Comparison of ENCODE assay signal across 1 cellular context in genomic region chr20:38159949-38160756, GRCh38.
TF ChIP-seq lines count a peak whose summit lies in the region.

No MANE protein-coding gene starts in this region.

TF ChIP-seq in K562, 482 proteins besides CTCF, POLR2A, EP300 and RAD21 (continued from another document and continues in another):
- TF ChIP-seq ATF4 (CRISPR knock-in tag; IDR thresholded peaks at IDR 0.05) (peak; percentile 66; the same call in 1 of the 2 replicates), C11orf30 (IDR thresholded peaks at IDR 0.05; ENCODE audit: low read depth) (no peak), ZNF592 (IDR thresholded peaks at IDR 0.05) (peak; percentile 87), ZNF444 (CRISPR knock-in tag; IDR thresholded peaks at IDR 0.05) (no peak), BCL6 (CRISPR knock-in tag; IDR thresholded peaks at IDR 0.05) (no peak), OTX1 (CRISPR knock-in tag; IDR thresholded peaks at IDR 0.05) (no peak), CBX1 (IDR thresholded peaks at IDR 0.05; ENCODE audit: low read depth) (peak; percentile 88; the same call in 1 of the 2 replicates), RBM34 (IDR thresholded peaks at IDR 0.05; ENCODE audit: borderline replicate concordance, insufficient read depth, low read length) (no peak), ZC3H8 (IDR thresholded peaks at IDR 0.05) (no peak), GTF2F1 (IDR thresholded peaks at IDR 0.05; ENCODE audit: low read depth, low read length) (no peak), SIN3B (IDR thresholded peaks at IDR 0.05; ENCODE audit: low read depth) (no peak), MECOM (CRISPR knock-in tag; IDR thresholded peaks at IDR 0.05) (peak; percentile 85), PTBP1 (IDR thresholded peaks at IDR 0.05; ENCODE audit: low read depth, low read length) (peak; percentile 99), DDX20 (tag; IDR thresholded peaks at IDR 0.05; ENCODE audit: low read depth) (no peak), NFE2 (IDR thresholded peaks at IDR 0.05; ENCODE audit: low read depth) (no peak), MYC (IDR thresholded peaks at IDR 0.05; ENCODE audit: low read depth, low read length) (no peak; the same call in 1 of the 2 replicates), MYC (CRISPR knock-in tag; IDR thresholded peaks at IDR 0.05; ENCODE audit: borderline replicate concordance, low read depth) (no peak), ATF1 (CRISPR knock-in tag; IDR thresholded peaks at IDR 0.05) (no peak), ATF1 (tag; IDR thresholded peaks at IDR 0.05) (peak; percentile 60), ADNP (tag; IDR thresholded peaks at IDR 0.05) (peak; percentile 85), FOXP4 (CRISPR knock-in tag; IDR thresholded peaks at IDR 0.05; ENCODE audit: borderline replicate concordance) (no peak), STAT5B (CRISPR knock-in tag; IDR thresholded peaks at IDR 0.05) (no peak), E2F8 (IDR thresholded peaks at IDR 0.05; ENCODE audit: low read depth, partially characterized antibody) (no peak), NCOA2 (IDR thresholded peaks at IDR 0.05; ENCODE audit: partially characterized antibody in 2 of 2) (no peak), E2F1 (CRISPR knock-in tag; IDR thresholded peaks at IDR 0.05) (no peak), PBX2 (CRISPR knock-in tag; IDR thresholded peaks at IDR 0.05; ENCODE audit: low read depth) (no peak), PBX2 (tag; conservative IDR thresholded peaks at IDR 0.05; ENCODE audit: low read depth) (no peak), SIN3A (IDR thresholded peaks at IDR 0.05; ENCODE audit: borderline replicate concordance in 2 of 2, control insufficient read depth in 1 of 2, low read depth in 2 of 2, low read length in 2 of 2) (0 out of 4 replicates have a peak, but pooled peaks of 1 of the 2 experiments have one; percentile 46), IRF9 (tag; IDR thresholded peaks at IDR 0.05) (0 out of 2 replicates have a peak, but pooled peaks have one; percentile 55), ZNF165 (CRISPR knock-in tag; IDR thresholded peaks at IDR 0.05; ENCODE audit: borderline replicate concordance) (no peak), GMEB1 (CRISPR knock-in tag; IDR thresholded peaks at IDR 0.05) (peak; percentile 17; the same call in 1 of the 2 replicates), ZBTB34 (CRISPR knock-in tag; IDR thresholded peaks at IDR 0.05) (no peak), RNF2 (IDR thresholded peaks at IDR 0.05) (peak; percentile 58; the same call in 1 of the 2 replicates), ZNF347 (CRISPR knock-in tag; IDR thresholded peaks at IDR 0.05; ENCODE audit: low read depth) (no peak), LEF1 (IDR thresholded peaks at IDR 0.05) (peak; percentile 90), ZNF232 (CRISPR knock-in tag; IDR thresholded peaks at IDR 0.05) (no peak), COPS2 (conservative IDR thresholded peaks at IDR 0.05) (no peak), CBFA2T2 (conservative IDR thresholded peaks at IDR 0.05) (peak; percentile 92), CBX2 (IDR thresholded peaks at IDR 0.05; ENCODE audit: insufficient read depth, low read length, poor library complexity, severe bottlenecking) (no peak), CCNT2 (IDR thresholded peaks at IDR 0.05; ENCODE audit: borderline replicate concordance, extremely low read depth, insufficient read length, low read depth, low read length) (peak; percentile 58), ATF2 (CRISPR knock-in tag; IDR thresholded peaks at IDR 0.05) (no peak), PPARD (CRISPR knock-in tag; IDR thresholded peaks at IDR 0.05) (no peak), SAFB2 (IDR thresholded peaks at IDR 0.05; ENCODE audit: borderline replicate concordance, low read depth, low read length, severe bottlenecking) (no peak), RUNX1 (IDR thresholded peaks at IDR 0.05; ENCODE audit: low read depth) (0 out of 2 replicates have a peak, but pooled peaks have one; percentile 57), NCOA4 (IDR thresholded peaks at IDR 0.05; ENCODE audit: partially characterized antibody) (no peak), HDGF (IDR thresholded peaks at IDR 0.05) (peak; percentile 63), POLR3A (IDR thresholded peaks at IDR 0.05; ENCODE audit: borderline replicate concordance, extremely low read depth, insufficient read depth, insufficient read length) (no peak)
